Comparison of ENCODE assay signal across 24 cellular contexts in genomic region chr15:90225047-90225446, GRCh38. TPM values are rescaled to one million over a fixed set of nuclear protein-coding genes. Genes with fewer than 3 reads are reported as not detected.
"Had no signal": no experiment of that assay in that cellular context is flagged by ENCODE, and none has a peak within 500 bp of the region (broad histone marks: within the 10 kb centered on the region; RNA-seq: fewer than 3 reads in every experiment).

No MANE protein-coding gene starts in this region.

- H3K4me1 ChIP-seq: uterus had no signal

- ATAC-seq: effector memory CD8-positive, alpha-beta T cell; left ventricle myocardium superior; natural killer cell; sciatic nerve; stimulated activated naive CD8-positive, alpha-beta T cell treated with anti-CD3 and anti-CD28 coated beads, Interleukin-15, amount 100 ng/mL, for 72 hours had no signal

- H3K27ac Mint-ChIP-seq: effector memory CD8-positive, alpha-beta T cell; natural killer cell; progenitor cell of endocrine pancreas had no signal

- H3K4me3 ChIP-seq: coronary artery, esophagus squamous epithelium, lower lobe of right lung, smooth muscle cell, suprapubic skin, transverse colon, upper lobe of right lung, uterus had no signal

- H3K27me3 Mint-ChIP-seq: effector memory CD8-positive, alpha-beta T cell; progenitor cell of endocrine pancreas; stimulated activated naive CD8-positive, alpha-beta T cell treated with anti-CD3 and anti-CD28 coated beads, Interleukin-15, amount 100 ng/mL, for 72 hours had no signal

- DNase-seq: effector memory CD8-positive, alpha-beta T cell; erythroblast; esophagus squamous epithelium; foreskin melanocyte; left ventricle myocardium superior; lower lobe of right lung; natural killer cell; stimulated activated CD4-positive, alpha-beta T cell treated with anti-CD3 and anti-CD28 coated beads, Interleukin-12 subunit alpha, Interleukin-12 subunit beta, amount 100 ng/mL, for 4 hours; stimulated activated CD4-positive, alpha-beta T cell treated with anti-CD3 and anti-CD28 coated beads, Interleukin-1b, Interleukin-23, amount 100 ng/mL, for 48 hours; stimulated activated CD4-positive, alpha-beta T cell treated with anti-CD3 and anti-CD28 coated beads, Interleukin-4, amount 100 ng/mL, for 1 hour; stimulated activated CD8-positive, alpha-beta memory T cell treated with anti-CD3 and anti-CD28 coated beads, Interleukin-4, amount 100 ng/mL, for 48 hours; stimulated activated naive CD4-positive, alpha-beta T cell; stimulated activated naive CD8-positive, alpha-beta T cell treated with anti-CD3 and anti-CD28 coated beads, Interleukin-15, amount 100 ng/mL, for 72 hours; transverse colon; upper lobe of right lung; uterus had no signal

- H2AFZ ChIP-seq: parathyroid adenoma had no signal

- H3K4me3 Mint-ChIP-seq: effector memory CD8-positive, alpha-beta T cell; natural killer cell; stimulated activated naive CD8-positive, alpha-beta T cell treated with anti-CD3 and anti-CD28 coated beads, Interleukin-15, amount 100 ng/mL, for 72 hours had no signal

- H3K27ac ChIP-seq: coronary artery, lower lobe of right lung, neutrophil, parathyroid adenoma, suprapubic skin, transverse colon, upper lobe of right lung, uterus had no signal

- H3K27me3 ChIP-seq: esophagus squamous epithelium, neutrophil, suprapubic skin, transverse colon, upper lobe of right lung, uterus had no signal

- H3K79me2 ChIP-seq: parathyroid adenoma had no signal

- H3K36me3 Mint-ChIP-seq: natural killer cell had no signal

- H3K9ac ChIP-seq: parathyroid adenoma had no signal

- H3K9me3 Mint-ChIP-seq: effector memory CD8-positive, alpha-beta T cell; natural killer cell; stimulated activated naive CD8-positive, alpha-beta T cell treated with anti-CD3 and anti-CD28 coated beads, Interleukin-15, amount 100 ng/mL, for 72 hours had no signal

- H3K36me3 ChIP-seq: uterus had no signal

- H3K4me2 ChIP-seq: smooth muscle cell had no signal

- H3K9me3 ChIP-seq: esophagus squamous epithelium, lower lobe of right lung, neutrophil, suprapubic skin, transverse colon, upper lobe of right lung, uterus had no signal

RNA-seq across cellular contexts. Expression of gene TTLL13, which starts 24.3 kb away (rescaled TPM):
- total RNA-seq: esophagus squamous epithelium, lower lobe of right lung, omental fat pad, upper lobe of right lung had no signal
